Comparison of ENCODE assay signal across 25 cellular contexts in the genomic region with DNA sequence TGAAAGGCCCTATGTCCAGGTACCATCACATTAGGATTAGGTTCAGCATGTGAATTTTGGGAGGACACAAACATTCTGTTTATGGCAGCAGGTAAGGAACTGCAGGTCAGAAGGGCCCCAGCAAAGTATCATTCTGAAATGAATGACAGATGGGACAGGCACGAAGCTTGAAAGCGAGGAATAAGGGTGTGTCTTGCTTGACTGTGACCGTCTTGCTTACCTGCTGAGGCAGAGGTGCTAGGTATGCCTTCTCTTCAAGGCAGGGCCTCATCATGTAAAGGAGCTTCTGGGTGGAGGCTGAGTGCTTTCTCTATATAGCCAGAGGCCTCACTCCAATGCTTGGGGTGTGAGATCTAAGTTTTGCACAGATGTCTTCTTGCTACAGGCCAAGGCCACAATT.
"Had no signal": no experiment of that assay in that cellular context is flagged by ENCODE, and none has a peak within 500 bp of the region (broad histone marks: within the 10 kb centered on the region; RNA-seq: fewer than 3 reads in every experiment).

No MANE protein-coding gene starts in this region.

- H3K4me3 ChIP-seq: stomach, suprapubic skin, testis, thoracic aorta, thyroid gland, tibial artery, tibial nerve, transverse colon, upper lobe of left lung, upper lobe of right lung, uterus, vagina had no signal

- H3K9me3 ChIP-seq: suprapubic skin, testis, thoracic aorta, thyroid gland, tibial artery, tibial nerve, transverse colon, upper lobe of left lung, upper lobe of right lung, uterus, vagina had no signal

- DNase-seq: stimulated activated CD4-positive, alpha-beta T cell treated with anti-CD3 and anti-CD28 coated beads, Interleukin-2, amount 100 ng/mL, for 48 hours; stimulated activated CD4-positive, alpha-beta T cell treated with anti-CD3 and anti-CD28 coated beads, Interleukin-4, amount 100 ng/mL, for 1 hour; stimulated activated CD4-positive, alpha-beta T cell treated with anti-CD3 and anti-CD28 coated beads, Interleukin-4, amount 100 ng/mL, for 24 hours; stimulated activated CD4-positive, alpha-beta T cell treated with anti-CD3 and anti-CD28 coated beads, Interleukin-4, amount 100 ng/mL, for 4 hours; stimulated activated CD8-positive, alpha-beta memory T cell treated with anti-CD3 and anti-CD28 coated beads, Interleukin-4, amount 100 ng/mL, for 48 hours; stimulated activated naive B cell treated with anti-CD40 and anti-IgM and Interleukin-4, amounts not matched to agents 10 μg/mL and 1 μg/mL and 100 μg/mL, for 72 hours; stimulated activated naive CD4-positive, alpha-beta T cell; stimulated activated naive CD4-positive, alpha-beta T cell treated with Interleukin-2 at 50 U/mL for 16 hours; stimulated activated naive CD8-positive, alpha-beta T cell treated with anti-CD3 and anti-CD28 coated beads, Interleukin-15, amount 100 ng/mL, for 72 hours; stimulated activated naive CD8-positive, alpha-beta T cell treated with anti-CD3 and anti-CD28 coated beads, Interleukin-15, Interleukin-2, amounts not matched to agents 100 U/mL and 50 U/mL, for 24 hours; stomach; substantia nigra; testis; thyroid gland; tibial artery; transverse colon; upper lobe of left lung; upper lobe of right lung; uterus had no signal

- H3K4me1 ChIP-seq: stomach, suprapubic skin, testis, thyroid gland, tibial nerve, transverse colon, upper lobe of left lung, upper lobe of right lung, uterus, vagina had no signal

- H3K27me3 ChIP-seq: stomach, suprapubic skin, testis, thyroid gland, tibial artery, tibial nerve, transverse colon, upper lobe of left lung, upper lobe of right lung, uterus, vagina had no signal

- H3K27ac ChIP-seq: stomach, suprapubic skin, testis, thoracic aorta, thyroid gland, tibial artery, tibial nerve, transverse colon, upper lobe of left lung, upper lobe of right lung, uterus, vagina had no signal

- H3K36me3 ChIP-seq: stomach, suprapubic skin, thoracic aorta, thyroid gland, tibial artery, tibial nerve, transverse colon, upper lobe of left lung, upper lobe of right lung, uterus, vagina had no signal

- ATAC-seq: stimulated activated effector memory CD8-positive, alpha-beta T cell treated with anti-CD3 and anti-CD28 coated beads, Interleukin-12 subunit alpha, Interleukin-12 subunit beta, amount 100 ng/mL, for 72 hours; stimulated activated memory B cell treated with anti-CD40 and anti-IgM and Interleukin-4, amounts not matched to agents 10 μg/mL and 1 μg/mL and 100 μg/mL, for 72 hours; stimulated activated naive B cell treated with anti-CD40 and anti-IgM and Interleukin-4, amounts not matched to agents 10 μg/mL and 1 μg/mL and 100 μg/mL, for 72 hours; stimulated activated naive CD8-positive, alpha-beta T cell treated with anti-CD3 and anti-CD28 coated beads, Interleukin-15, amount 100 ng/mL, for 72 hours; stimulated activated naive CD8-positive, alpha-beta T cell treated with anti-CD3 and anti-CD28 coated beads, Interleukin-15, Interleukin-2, amounts not matched to agents 100 U/mL and 50 U/mL, for 24 hours; upper lobe of right lung had no signal
